10 cellular contexts compared by ENCODE assay signal in genomic region chr2:241561811-241562210, GRCh38. TPM values are rescaled to one million over a fixed set of nuclear protein-coding genes. Genes with fewer than 3 reads are reported as not detected.
DNase-seq lines count a peak whose midpoint lies in the region; ATAC-seq and TF ChIP-seq lines count a peak whose summit lies in the region.
"Had no signal": no experiment of that assay in that cellular context is flagged by ENCODE, and none has a peak within 500 bp of the region (broad histone marks: within the 10 kb centered on the region; RNA-seq: fewer than 3 reads in every experiment).

No MANE protein-coding gene starts in this region.

- 41 to 50% (median 47%) methylated on average over 10 to 18 of the region's 18 CpGs for WGBS in heart left ventricle, 4 donors

- DNase-seq in GM03348 (ENCODE audit: low spot score) (peak; percentile 95), heart left ventricle (peak in 4 of 5 donors; percentile 64 to 81 (median 66)), putamen (ENCODE audit: low spot score) (peak; percentile 67), epidermal melanocyte (ENCODE audit: insufficient read length, low spot score) (no peak), NOMO-1 treated with dmso at 0.1 percent for 144 hours (lab: John Stamatoyannopoulos, UW; ENCODE audit: unreplicated experiment) (no peak)
- DNase-seq: central memory CD4-positive, alpha-beta T cell; SHP77 had no signal

- ATAC-seq in heart left ventricle (peak; percentile 19 to 70 (median 65)), HG02571 (IDR thresholded peaks at IDR 0.05; ENCODE audit: unreplicated experiment) (no peak), HG03342 (IDR thresholded peaks at IDR 0.05; ENCODE audit: unreplicated experiment) (no peak)

- intact Hi-C loops in heart left ventricle (cut with DNase I): loop anchor here in 1 of 10 donors (5.0 kb wide), 1 partner anchor 55 kb away; the partner anchor contains the start of gene STK25

- peak overlapping the region; percentile 82 for H3K27ac ChIP-seq in angular gyrus (ENCODE audit: low read depth, low read length)
- H3K27ac ChIP-seq in heart left ventricle: peak overlapping the region in 1 of 12 donors; percentile 86

- H3K4me1 ChIP-seq in heart left ventricle: peaks cover 0 to 61% (median 24%) of the 10 kb centered on the region in 12 donors

- H3K4me3 ChIP-seq in heart left ventricle: no peak overlapping the region

- no peak for TF ChIP-seq POLR2A in heart left ventricle (IDR thresholded peaks at IDR 0.05)

- peaks cover 0 to 27% (median 2%) of the 10 kb centered on the region in 9 donors for H3K27me3 ChIP-seq in heart left ventricle

- TF ChIP-seq CTCF in heart left ventricle (IDR thresholded peaks at IDR 0.05): no peak

- peaks cover 0 to 9% (median 0%) of the 10 kb centered on the region in 9 donors for H3K36me3 ChIP-seq in heart left ventricle

- H3K9me3 ChIP-seq in heart left ventricle: peaks cover 0 to 8% (median 4%) of the 10 kb centered on the region in 12 donors

RNA-seq across cellular contexts. Expression of gene BOK, which starts 3.3 kb away (rescaled TPM):
- total RNA-seq in heart left ventricle: 10 to 100 TPM in 3 of 9 donors, 1 to 10 TPM in 6; 1.7 to 22.3 (median 8.4) TPM
- 1 to 10 TPM; 1.4 to 9.6 TPM for polyA plus RNA-seq in heart left ventricle

RNA-seq across cellular contexts. Expression of gene STK25, which starts 53.4 kb away (rescaled TPM):
- 100 to 1,000 TPM in 4 of 9 donors, 10 to 100 TPM in 5; 76.8 to 186 (median 94.7) TPM for total RNA-seq in heart left ventricle
- 100 to 1,000 TPM in 1 of 2 donors, 10 to 100 TPM in 1; 94.8 to 156 TPM for polyA plus RNA-seq in heart left ventricle

Comparison
In these comparisons a context has a peak if more than half of its experiments do, and no peak if none do; other contexts are left out.
1. DNase-seq: peak in GM03348 (single experiment), heart left ventricle (4 of 5) and putamen (single experiment); none in epidermal melanocyte (single experiment) and NOMO-1 treated with dmso at 0.1 percent for 144 hours (single experiment).
2. ATAC-seq: peak in heart left ventricle (4 of 4); none in HG02571 (single experiment) and HG03342 (single experiment).